Comparison of ENCODE assay signal across 12 cellular contexts in genomic region chr5:88677943-88678779, GRCh38.
DNase-seq lines count a peak whose midpoint lies in the region; ATAC-seq lines count a peak whose summit lies in the region.
"Had no signal": no experiment of that assay in that cellular context is flagged by ENCODE, and none has a peak within 500 bp of the region (broad histone marks: within the 10 kb centered on the region; RNA-seq: fewer than 3 reads in every experiment).

No MANE protein-coding gene starts in this region.

- H3K36me3 Mint-ChIP-seq in memory B cell: peaks cover 3% of the 10 kb centered on the region

- H3K36me3 ChIP-seq in ES-I3 (ENCODE audit: insufficient read depth, low read length): no peaks in the 10 kb centered on the region
- H3K36me3 ChIP-seq: breast epithelium, esophagus squamous epithelium, spleen had no signal

- no peak overlapping the region for H3K4me3 Mint-ChIP-seq in memory B cell

- H3K27ac Mint-ChIP-seq in memory B cell: peak overlapping the region; percentile 65

- H3K9me3 ChIP-seq in ES-I3 (ENCODE audit: control insufficient read depth, insufficient read depth, low read length): no peaks in the 10 kb centered on the region
- H3K9me3 ChIP-seq: breast epithelium, esophagus squamous epithelium had no signal

- peaks cover 7% of the 10 kb centered on the region for H3K4me1 ChIP-seq in ES-I3 (ENCODE audit: insufficient read depth, low read length)

- DNase-seq in M059J (ENCODE audit: low read depth) (peak; percentile 60), astrocyte of the hippocampus (ENCODE audit: low read depth, low spot score) (peak; percentile 68), memory B cell (ENCODE audit: low spot score in 2 of 2) (no peak), cerebellar cortex (ENCODE audit: low spot score) (no peak), NCI-H1105 (lab: John Stamatoyannopoulos, UW) (no peak)
- DNase-seq: activated CD8-positive, alpha-beta memory T cell treated with anti-CD3 and anti-CD28 coated beads, Interleukin-2, amount 50 U/mL, for 4 hours; esophagus squamous epithelium; NCI-H146; spleen had no signal

- H3K4me1 Mint-ChIP-seq in memory B cell: peaks cover 24% of the 10 kb centered on the region

- peak overlapping the region; percentile 31; the same call in 1 of the 2 replicates for H3K9ac ChIP-seq in ES-I3 (ENCODE audit: low read depth, low read length)

- peaks cover 35% of the 10 kb centered on the region for H3K27me3 Mint-ChIP-seq in memory B cell

- no peak for ATAC-seq in memory B cell (ENCODE audit: low read depth)
- ATAC-seq in HG03097 (IDR thresholded peaks at IDR 0.05; ENCODE audit: low FRiP score, unreplicated experiment): no peak

- peaks cover 8% of the 10 kb centered on the region for H3K9me3 Mint-ChIP-seq in memory B cell

Comparison
In these comparisons a context has a peak if more than half of its experiments do, and no peak if none do; other contexts are left out.
1. DNase-seq: peak in M059J (single experiment) and astrocyte of the hippocampus (single experiment); none in memory B cell (0 of 2), cerebellar cortex (single experiment) and NCI-H1105 (single experiment).